Comparison of ENCODE assay signal across 1 cellular context in the genomic region with DNA sequence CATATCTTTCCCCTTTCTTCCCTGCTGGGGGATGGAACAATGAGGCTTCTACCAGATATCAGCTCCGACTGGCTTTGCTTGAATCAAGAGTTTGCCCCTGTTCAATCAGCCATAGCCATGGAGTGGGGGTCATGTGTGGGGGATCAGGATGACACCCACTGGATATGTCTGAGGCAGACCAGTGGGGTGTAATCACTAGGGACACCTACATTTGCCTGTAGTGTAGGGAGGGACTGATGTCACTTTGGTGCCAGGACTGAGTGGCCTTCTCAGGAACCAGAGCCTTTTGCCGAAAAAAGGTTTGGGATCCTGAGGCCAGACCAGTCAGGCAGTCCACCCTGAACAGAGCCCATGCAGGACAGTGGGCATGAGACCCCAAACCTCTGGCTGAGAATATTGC.
TF ChIP-seq lines count a peak whose summit lies in the region.

No MANE protein-coding gene starts in this region.

TF ChIP-seq in HCT116, 20 proteins besides CTCF, POLR2A, EP300 and RAD21 (continued from another document):
- TF ChIP-seq FOSL1 (IDR thresholded peaks at IDR 0.05; ENCODE audit: low read depth) (no peak), ATF3 (IDR thresholded peaks at IDR 0.05) (no peak)
